In the genomic region with DNA sequence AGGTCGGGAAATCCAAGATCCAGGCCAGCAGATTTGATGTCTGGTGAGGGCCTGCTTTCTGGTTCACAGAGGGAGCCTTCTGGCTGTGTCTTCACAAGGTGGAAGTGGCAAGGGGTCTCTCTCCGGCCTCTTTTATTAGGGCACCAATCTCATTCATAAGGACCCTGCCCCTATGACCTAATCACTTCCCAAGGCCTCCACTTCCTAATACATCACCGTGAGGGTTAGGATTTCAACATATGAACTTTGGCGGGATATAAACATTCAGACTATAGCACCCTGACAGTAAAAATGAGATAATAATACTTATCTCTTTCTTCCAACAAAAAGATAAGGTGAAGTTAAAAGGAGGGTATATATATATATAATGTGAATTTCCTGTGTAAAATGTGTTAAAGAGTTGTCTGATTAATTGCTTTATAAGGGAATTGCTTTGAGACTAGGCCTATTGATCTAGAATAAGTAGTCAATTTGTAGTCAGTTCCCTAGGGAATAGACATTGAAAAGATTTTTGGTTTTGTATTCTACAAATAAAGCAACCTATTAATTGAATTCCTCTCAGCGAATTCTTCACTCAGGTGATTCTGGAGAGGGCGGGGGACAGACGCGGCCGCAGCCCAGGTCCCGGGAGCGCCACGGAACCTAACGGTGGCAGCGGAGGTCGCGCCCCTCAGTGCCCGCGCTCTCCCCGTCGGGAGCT, we compare ENCODE assay signal across 8 cellular contexts. TPM values are rescaled to one million over a fixed set of nuclear protein-coding genes. Genes with fewer than 3 reads are reported as not detected.
DNase-seq lines count a peak whose midpoint lies in the region; ATAC-seq and TF ChIP-seq lines count a peak whose summit lies in the region.

No MANE protein-coding gene starts in this region.

- no peaks in the 10 kb centered on the region for H3K36me3 Mint-ChIP-seq in CD4-positive, CD25-positive, alpha-beta regulatory T cell

- no peaks in the 10 kb centered on the region for H3K36me3 ChIP-seq in CD4-positive, CD25-positive, alpha-beta regulatory T cell (ENCODE audit: control insufficient read depth, insufficient read depth, low read length)
- peaks cover 23% of the 10 kb centered on the region for H3K36me3 ChIP-seq in OCI-LY3 (replicated peaks; ENCODE audit: low read depth, low read length)
- peaks cover 3% of the 10 kb centered on the region for H3K36me3 ChIP-seq in osteoblast (ENCODE audit: insufficient read depth, low read length)

- H4K20me1 ChIP-seq in OCI-LY3 (ENCODE audit: insufficient read depth, low read length): peaks cover 12% of the 10 kb centered on the region
- peaks cover 7% of the 10 kb centered on the region for H4K20me1 ChIP-seq in osteoblast (ENCODE audit: insufficient read depth, low read length)

- H3K27ac Mint-ChIP-seq in CD4-positive, CD25-positive, alpha-beta regulatory T cell: peak overlapping the region in 2 of 3 donors; percentile 78 to 82

- H3K4me3 Mint-ChIP-seq in CD4-positive, CD25-positive, alpha-beta regulatory T cell: peak overlapping the region; percentile 84 to 94 (median 88)

- peaks cover 37% of the 10 kb centered on the region for H3K79me2 ChIP-seq in OCI-LY3 (ENCODE audit: low read length)
- H3K79me2 ChIP-seq in osteoblast (ENCODE audit: insufficient read depth, low read length): peaks cover 38% of the 10 kb centered on the region

- peaks cover 11 to 66% (median 39%) of the 10 kb centered on the region in 4 donors for H3K4me1 Mint-ChIP-seq in CD4-positive, CD25-positive, alpha-beta regulatory T cell

- DNase-seq in CD4-positive, CD25-positive, alpha-beta regulatory T cell: no peak
- DNase-seq in epithelial cell of esophagus (ENCODE audit: low read depth): no peak
- no peak for DNase-seq in osteoblast (ENCODE audit: insufficient read length, low spot score, missing footprints)
- DNase-seq in activated CD8-positive, alpha-beta memory T cell treated with anti-CD3 and anti-CD28 coated beads for 24 hours: no peak
- no peak for DNase-seq in activated CD4-positive, alpha-beta T cell treated with anti-CD3 and anti-CD28 coated beads for 48 hours

- no peaks in the 10 kb centered on the region for H3K9me3 ChIP-seq in CD4-positive, CD25-positive, alpha-beta regulatory T cell (ENCODE audit: control insufficient read depth in 2 of 2, low read length in 2 of 2)
- H3K9me3 ChIP-seq in OCI-LY3 (ENCODE audit: insufficient read depth, low read length) (no peaks in the 10 kb centered on the region), osteoblast (ENCODE audit: low read depth, low read length) (no peaks in the 10 kb centered on the region)

- peaks cover 49% of the 10 kb centered on the region for H3K4me1 ChIP-seq in CD4-positive, CD25-positive, alpha-beta regulatory T cell (ENCODE audit: control insufficient read depth, insufficient read depth, low read length, poor library complexity, severe bottlenecking)
- H3K4me1 ChIP-seq in OCI-LY3 (ENCODE audit: low read length): peaks cover 36% of the 10 kb centered on the region
- H3K4me1 ChIP-seq in osteoblast (ENCODE audit: insufficient read depth, low read length): peaks cover 41% of the 10 kb centered on the region

- H3K4me3 ChIP-seq in CD4-positive, CD25-positive, alpha-beta regulatory T cell (ENCODE audit: low read depth, low read length): peak overlapping the region; percentile 64
- peak overlapping the region; percentile 81 for H3K4me3 ChIP-seq in OCI-LY3 (ENCODE audit: low read length)
- H3K4me3 ChIP-seq in epithelial cell of esophagus (ENCODE audit: low read length): peak overlapping the region; percentile 38
- H3K4me3 ChIP-seq in osteoblast (ENCODE audit: insufficient read depth, low read length): peak overlapping the region; percentile 73

- no peaks in the 10 kb centered on the region for H3K9me3 Mint-ChIP-seq in CD4-positive, CD25-positive, alpha-beta regulatory T cell

- H3K27ac ChIP-seq in CD4-positive, CD25-positive, alpha-beta regulatory T cell (ENCODE audit: insufficient read depth, low read length, poor library complexity, severe bottlenecking): peak overlapping the region; percentile 70
- H3K27ac ChIP-seq in OCI-LY3 (ENCODE audit: low read length) (peak overlapping the region; percentile 85), osteoblast (ENCODE audit: low read depth, low read length) (peak overlapping the region; percentile 84)

- no peaks in the 10 kb centered on the region for H3K27me3 ChIP-seq in CD4-positive, CD25-positive, alpha-beta regulatory T cell (ENCODE audit: control insufficient read depth, insufficient read depth, low read length)
- H3K27me3 ChIP-seq in OCI-LY3 (ENCODE audit: low read depth, low read length) (0 out of 2 replicates have a peak, but pooled peaks cover 4% of the 10 kb centered on the region), osteoblast (ENCODE audit: insufficient read depth, low read length) (no peaks in the 10 kb centered on the region)

- H2AFZ ChIP-seq in OCI-LY3 (ENCODE audit: low read depth, low read length) (peak overlapping the region; percentile 61; the same call in 1 of the 2 replicates), osteoblast (ENCODE audit: low read length) (no peak overlapping the region)

- peak overlapping the region; percentile 94 for H3K9ac ChIP-seq in OCI-LY3 (ENCODE audit: low read length)

- no peak for ATAC-seq in CD4-positive, CD25-positive, alpha-beta regulatory T cell (ENCODE audit: low read depth in 2 of 2)
- ATAC-seq in GM19023 (IDR thresholded peaks at IDR 0.05; ENCODE audit: unreplicated experiment) (no peak), HG03280 (IDR thresholded peaks at IDR 0.05; ENCODE audit: unreplicated experiment) (no peak)

- TF ChIP-seq CTCF in OCI-LY3 (IDR thresholded peaks at IDR 0.05; ENCODE audit: low read depth, low read length): no peak
- no peak for TF ChIP-seq CTCF in epithelial cell of esophagus (IDR thresholded peaks at IDR 0.05; ENCODE audit: insufficient read depth, low read depth, low read length, missing control alignments)
- TF ChIP-seq CTCF in osteoblast (IDR thresholded peaks at IDR 0.05; ENCODE audit: extremely low read depth, low read depth, low read length): no peak

- H3K4me2 ChIP-seq in OCI-LY3 (ENCODE audit: low read length): peak overlapping the region; percentile 74
- H3K4me2 ChIP-seq in osteoblast (ENCODE audit: insufficient read depth, low read length): peak overlapping the region; percentile 95

- H3K27me3 Mint-ChIP-seq in CD4-positive, CD25-positive, alpha-beta regulatory T cell: no peaks in the 10 kb centered on the region

RNA-seq across cellular contexts. Expression of a gene that starts 0.5 kb away (rescaled TPM):
- 58.6 TPM for total RNA-seq in CD4-positive, CD25-positive, alpha-beta regulatory T cell
- 100 to 1,000 TPM; 163 to 313 (median 194) TPM for polyA plus RNA-seq in CD4-positive, CD25-positive, alpha-beta regulatory T cell
- 368 and 433 TPM in 2 replicates for total RNA-seq in osteoblast
